In genomic region chr19:10111405-10111811, GRCh38 we compare ENCODE assay signal across 9 cellular contexts. TPM values are rescaled to one million over a fixed set of nuclear protein-coding genes. Genes with fewer than 3 reads are reported as not detected.
DNase-seq lines count a peak whose midpoint lies in the region; ATAC-seq and TF ChIP-seq lines count a peak whose summit lies in the region.
"Had no signal": no experiment of that assay in that cellular context is flagged by ENCODE, and none has a peak within 500 bp of the region (broad histone marks: within the 10 kb centered on the region; RNA-seq: fewer than 3 reads in every experiment).

P2RY11 (plus strand) TSS chr19:10111693; CDS start chr19:10111722, 29 bp downstream.

- H3K27ac ChIP-seq in BLaER1: peak within 1 kb of the TSS; percentile 92

- ATAC-seq in activated CD8-positive, alpha-beta memory T cell treated with anti-CD3 and anti-CD28 coated beads, Interleukin-2, amount 10 ng/mL, durations not matched to agents 7 days and 5 days: peak; percentile 56
- ATAC-seq in mucosa of descending colon (peak; percentile 3), HG03571 (IDR thresholded peaks at IDR 0.05; ENCODE audit: unreplicated experiment) (no peak)

- H3K4me1 ChIP-seq in BLaER1 (peaks cover 89% of the 10 kb centered on the region), mucosa of descending colon (ENCODE audit: low read depth) (peaks cover 11% of the 10 kb centered on the region)

- H3K27ac Mint-ChIP-seq in HFFc6: peak within 1 kb of the TSS; percentile 75
- peak within 1 kb of the TSS; percentile 98 for H3K27ac Mint-ChIP-seq in activated CD8-positive, alpha-beta memory T cell treated with anti-CD3 and anti-CD28 coated beads, Interleukin-2, amount 10 ng/mL, durations not matched to agents 7 days and 5 days

- H3K36me3 Mint-ChIP-seq in HFFc6 (ENCODE audit: low read depth): peaks cover 20% of the 10 kb centered on the region
- peaks cover 60% of the 10 kb centered on the region for H3K36me3 Mint-ChIP-seq in activated CD8-positive, alpha-beta memory T cell treated with anti-CD3 and anti-CD28 coated beads, Interleukin-2, amount 10 ng/mL, durations not matched to agents 7 days and 5 days

- H3K4me1 Mint-ChIP-seq in HFFc6 (ENCODE audit: low read depth): peaks cover 21% of the 10 kb centered on the region
- peaks cover 76% of the 10 kb centered on the region for H3K4me1 Mint-ChIP-seq in activated CD8-positive, alpha-beta memory T cell treated with anti-CD3 and anti-CD28 coated beads, Interleukin-2, amount 10 ng/mL, durations not matched to agents 7 days and 5 days

- H3K9me3 ChIP-seq in BLaER1 (no peaks in the 10 kb centered on the region), mucosa of descending colon (no peaks in the 10 kb centered on the region)
- H3K9me3 ChIP-seq: pancreas had no signal

- H4K20me1 ChIP-seq in BLaER1: peaks cover 44% of the 10 kb centered on the region

- H3K4me2 ChIP-seq in BLaER1: peak within 1 kb of the TSS; percentile 97

- peaks cover 18% of the 10 kb centered on the region for H3K27me3 Mint-ChIP-seq in HFFc6 (ENCODE audit: insufficient read depth)
- no peaks in the 10 kb centered on the region for H3K27me3 Mint-ChIP-seq in activated CD8-positive, alpha-beta memory T cell treated with anti-CD3 and anti-CD28 coated beads, Interleukin-2, amount 10 ng/mL, durations not matched to agents 7 days and 5 days

- no peaks in the 10 kb centered on the region for H3K9me3 Mint-ChIP-seq in HFFc6
- no peaks in the 10 kb centered on the region for H3K9me3 Mint-ChIP-seq in activated CD8-positive, alpha-beta memory T cell treated with anti-CD3 and anti-CD28 coated beads, Interleukin-2, amount 10 ng/mL, durations not matched to agents 7 days and 5 days (ENCODE audit: low read depth)

- intact Hi-C loops in mucosa of descending colon (cut with DNase I, micrococcal nuclease): no loop called here

- H3K9ac ChIP-seq in BLaER1: peak within 1 kb of the TSS; percentile 80

- peak within 1 kb of the TSS; percentile 62 for H3K4me3 ChIP-seq in BLaER1
- H3K4me3 ChIP-seq in mucosa of descending colon: no peak within 1 kb of the TSS

- H3K4me3 Mint-ChIP-seq in HFFc6: peak within 1 kb of the TSS; percentile 4; the same call in 1 of the 2 replicates
- H3K4me3 Mint-ChIP-seq in activated CD8-positive, alpha-beta memory T cell treated with anti-CD3 and anti-CD28 coated beads, Interleukin-2, amount 10 ng/mL, durations not matched to agents 7 days and 5 days: peak within 1 kb of the TSS; percentile 87

- TF ChIP-seq POLR2A in erythroblast (IDR thresholded peaks at IDR 0.05; ENCODE audit: low read length): no peak

- no peaks in the 10 kb centered on the region for H3K27me3 ChIP-seq in BLaER1
- H3K27me3 ChIP-seq: pancreas had no signal

- CTCF ChIA-PET in activated CD8-positive, alpha-beta memory T cell treated with anti-CD3 and anti-CD28 coated beads, Interleukin-2, amount 10 ng/mL, durations not matched to agents 7 days and 5 days (lab: Charles Lee): interaction anchor here (0.8 to 7.6 kb wide), 8 partner anchors 9 to 180 kb away, joined by 3 to 147 read pairs (median 6); partner anchors contain the start of gene ANGPTL6

- no peak for TF ChIP-seq CTCF in HFFc6 (IDR thresholded peaks at IDR 0.05)
- TF ChIP-seq CTCF in mucosa of descending colon (IDR thresholded peaks at IDR 0.05): no peak

- H3K36me3 ChIP-seq in BLaER1 (peaks cover 78% of the 10 kb centered on the region), mucosa of descending colon (ENCODE audit: low read depth) (peaks cover 12% of the 10 kb centered on the region)

- no peak for DNase-seq in HFFc6
- peak; percentile 93 for DNase-seq in activated CD8-positive, alpha-beta memory T cell treated with anti-CD3 and anti-CD28 coated beads, Interleukin-2, amount 10 ng/mL, durations not matched to agents 7 days and 5 days
- peak; percentile 57 to 67 (median 59) for DNase-seq in mucosa of descending colon
- DNase-seq in GM19240 (ENCODE audit: insufficient read length, low spot score): no peak
- DNase-seq in erythroblast (lab: John Stamatoyannopoulos, UW): no peak
- no peak for DNase-seq in GM03348 (ENCODE audit: low spot score)

RNA-seq across cellular contexts. Expression of gene P2RY11, which starts in this region (rescaled TPM):
- total RNA-seq in HFFc6 (2021; fragmentation: NEBNext Ultra II Directional; extraction: Animal tissue kit (Norgen Biotek cat#: 25700)): 1 to 10 TPM; 4.5 to 9.9 (median 5.4) TPM
- 10 to 100 TPM; 36.0 to 43.7 TPM for total RNA-seq in activated CD8-positive, alpha-beta memory T cell treated with anti-CD3 and anti-CD28 coated beads, Interleukin-2, amount 10 ng/mL, durations not matched to agents 7 days and 5 days
- total RNA-seq in mucosa of descending colon: 10 to 100 TPM; 14.1 to 18.5 (median 16.9) TPM

Comparison
In these comparisons a context has a peak if more than half of its experiments do, and no peak if none do; other contexts are left out.
1. DNase-seq: peak in activated CD8-positive, alpha-beta memory T cell treated with anti-CD3 and anti-CD28 coated beads, Interleukin-2, amount 10 ng/mL, durations not matched to agents 7 days and 5 days (single experiment) and mucosa of descending colon (3 of 3); none in HFFc6 (single experiment), GM19240 (single experiment), erythroblast (0 of 2) and GM03348 (single experiment).